Comparison of ENCODE assay signal across 16 cellular contexts in the genomic region with DNA sequence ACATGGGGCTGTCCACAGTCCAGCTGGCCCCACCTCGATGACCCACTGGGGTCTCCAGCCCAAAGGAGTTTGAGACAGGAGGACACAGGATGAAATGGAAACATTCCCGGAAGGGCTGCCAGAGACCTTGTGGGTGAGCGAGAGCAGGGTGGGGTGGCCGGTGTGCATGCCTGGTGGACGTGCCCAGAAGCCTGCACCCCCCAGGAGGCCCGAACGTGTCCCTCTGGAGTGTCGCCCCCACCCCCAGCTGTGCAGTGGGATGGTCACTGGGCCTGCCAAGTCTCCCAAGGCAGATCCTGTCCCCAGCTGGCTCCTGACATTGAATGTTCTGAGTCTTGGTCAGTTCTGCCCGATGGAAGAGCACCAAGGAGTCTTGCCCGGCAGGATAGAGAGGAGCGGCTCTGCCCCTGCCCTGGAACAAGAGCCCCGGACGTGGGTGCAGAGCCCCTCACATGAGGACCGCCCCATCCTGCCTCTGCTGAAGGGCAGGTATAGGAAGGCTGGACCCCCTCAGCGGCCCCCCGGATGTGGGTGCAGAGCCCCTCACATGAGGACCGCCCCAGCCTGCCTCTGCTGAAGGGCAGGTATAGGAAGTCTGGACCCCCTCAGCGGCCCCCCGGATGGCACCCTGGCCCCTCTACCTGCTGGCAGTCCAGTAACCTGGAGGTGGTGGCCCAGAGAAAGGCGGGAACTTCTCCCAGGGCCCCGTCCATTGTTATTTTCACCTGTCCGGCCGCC. TPM values are rescaled to one million over a fixed set of nuclear protein-coding genes. Genes with fewer than 3 reads are reported as not detected.
DNase-seq lines count a peak whose midpoint lies in the region; ATAC-seq, FAIRE-seq and TF ChIP-seq lines count a peak whose summit lies in the region.
"Had no signal": no experiment of that assay in that cellular context is flagged by ENCODE, and none has a peak within 500 bp of the region (broad histone marks: within the 10 kb centered on the region; RNA-seq: fewer than 3 reads in every experiment).

No MANE protein-coding gene starts in this region.

- POLR2A ChIA-PET in activated CD8-positive, alpha-beta T cell treated with anti-CD3 and anti-CD28 coated beads for 36 hours (lab: Charles Lee) = interaction anchor here (1.1 kb wide), 2 partner anchors 99 to 133 kb away, joined by 3 to 4 read pairs; a partner anchor contains a TSS
- POLR2A ChIA-PET in activated CD8-positive, alpha-beta T cell treated with anti-CD3 and anti-CD28 coated beads, Interleukin-2, amount 10 ng/mL, durations not matched to agents 7 days and 5 days (lab: Charles Lee) = no interaction called here

- H3K36me3 Mint-ChIP-seq in activated CD8-positive, alpha-beta T cell treated with anti-CD3 and anti-CD28 coated beads for 36 hours (ENCODE audit: low read depth) = peaks cover 10% of the 10 kb centered on the region
- H3K36me3 Mint-ChIP-seq in activated CD8-positive, alpha-beta T cell treated with anti-CD3 and anti-CD28 coated beads, Interleukin-2, amount 10 ng/mL, durations not matched to agents 7 days and 5 days (ENCODE audit: low read depth) = peaks cover 7% of the 10 kb centered on the region
- peaks cover 4% of the 10 kb centered on the region for H3K36me3 Mint-ChIP-seq in astrocyte (ENCODE audit: low read depth, unreplicated experiment)
- H3K36me3 Mint-ChIP-seq: naive thymus-derived CD8-positive, alpha-beta T cell had no signal

- H3K9me3 ChIP-seq in MG63 = no peaks in the 10 kb centered on the region
- H3K9me3 ChIP-seq in astrocyte (ENCODE audit: insufficient read depth, low read depth, low read length) = no peaks in the 10 kb centered on the region
- H3K9me3 ChIP-seq in osteoblast (ENCODE audit: low read depth, low read length) = no peaks in the 10 kb centered on the region
- H3K9me3 ChIP-seq: heart right ventricle had no signal

- H3K4me3 ChIP-seq in MG63 (no peak overlapping the region), astrocyte (ENCODE audit: insufficient read depth, low read depth, low read length) (no peak overlapping the region), osteoblast (ENCODE audit: insufficient read depth, low read length) (no peak overlapping the region)
- H3K4me3 ChIP-seq: heart right ventricle had no signal

- peaks cover 42% of the 10 kb centered on the region for H3K36me3 ChIP-seq in MG63
- peaks cover 3% of the 10 kb centered on the region for H3K36me3 ChIP-seq in astrocyte (ENCODE audit: insufficient read depth, low read length)
- peaks cover 9% of the 10 kb centered on the region for H3K36me3 ChIP-seq in osteoblast (ENCODE audit: insufficient read depth, low read length)

- intact Hi-C loops in activated CD8-positive, alpha-beta T cell treated with anti-CD3 and anti-CD28 coated beads for 36 hours (cut with micrococcal nuclease) = loop anchor here (5.0 kb wide), 1 partner anchor 127 kb away; a partner anchor contains a TSS

- H3K4me1 Mint-ChIP-seq in activated CD8-positive, alpha-beta T cell treated with anti-CD3 and anti-CD28 coated beads for 36 hours (ENCODE audit: low read depth) = peaks cover 26% of the 10 kb centered on the region
- peaks cover 24% of the 10 kb centered on the region for H3K4me1 Mint-ChIP-seq in activated CD8-positive, alpha-beta T cell treated with anti-CD3 and anti-CD28 coated beads, Interleukin-2, amount 10 ng/mL, durations not matched to agents 7 days and 5 days (ENCODE audit: low read depth)
- peaks cover 12% of the 10 kb centered on the region for H3K4me1 Mint-ChIP-seq in astrocyte (ENCODE audit: low read depth, unreplicated experiment)

- H2AFZ ChIP-seq in astrocyte (ENCODE audit: low read depth, low read length) (no peak overlapping the region), osteoblast (ENCODE audit: low read length) (no peak overlapping the region)

- H3K9me3 Mint-ChIP-seq in activated CD8-positive, alpha-beta T cell treated with anti-CD3 and anti-CD28 coated beads for 36 hours = no peaks in the 10 kb centered on the region
- no peaks in the 10 kb centered on the region for H3K9me3 Mint-ChIP-seq in activated CD8-positive, alpha-beta T cell treated with anti-CD3 and anti-CD28 coated beads, Interleukin-2, amount 10 ng/mL, durations not matched to agents 7 days and 5 days (ENCODE audit: insufficient read depth)
- no peaks in the 10 kb centered on the region for H3K9me3 Mint-ChIP-seq in astrocyte (ENCODE audit: unreplicated experiment)
- H3K9me3 Mint-ChIP-seq: naive thymus-derived CD8-positive, alpha-beta T cell had no signal

- H3K4me1 ChIP-seq in astrocyte (ENCODE audit: insufficient read depth, low read length) (peaks cover 30% of the 10 kb centered on the region), osteoblast (ENCODE audit: insufficient read depth, low read length) (peaks cover 28% of the 10 kb centered on the region)

- ATAC-seq in activated CD8-positive, alpha-beta T cell treated with anti-CD3 and anti-CD28 coated beads for 36 hours = no peak
- ATAC-seq in activated CD8-positive, alpha-beta T cell treated with anti-CD3 and anti-CD28 coated beads, Interleukin-2, amount 10 ng/mL, durations not matched to agents 7 days and 5 days = no peak
- ATAC-seq: esophagus mucosa; heart right ventricle; left colon; naive thymus-derived CD8-positive, alpha-beta T cell; sciatic nerve had no signal

- TF ChIP-seq CTCF in activated CD8-positive, alpha-beta T cell treated with anti-CD3 and anti-CD28 coated beads for 36 hours (IDR thresholded peaks at IDR 0.05) = no peak
- TF ChIP-seq CTCF in astrocyte (IDR thresholded peaks at IDR 0.05; ENCODE audit: insufficient read depth, low read depth, low read length) (no peak), osteoblast (IDR thresholded peaks at IDR 0.05; ENCODE audit: extremely low read depth, low read depth, low read length) (no peak)

- H3K27me3 ChIP-seq in MG63 = no peaks in the 10 kb centered on the region
- no peaks in the 10 kb centered on the region for H3K27me3 ChIP-seq in astrocyte (ENCODE audit: insufficient read depth, low read length)
- H3K27me3 ChIP-seq in osteoblast (ENCODE audit: insufficient read depth, low read length) = no peaks in the 10 kb centered on the region
- H3K27me3 ChIP-seq: heart right ventricle had no signal

- peak overlapping the region; percentile 89 for H3K4me2 ChIP-seq in astrocyte (ENCODE audit: low read length)
- no peak overlapping the region for H3K4me2 ChIP-seq in osteoblast (ENCODE audit: insufficient read depth, low read length)

- no peaks in the 10 kb centered on the region for H3K27me3 Mint-ChIP-seq in activated CD8-positive, alpha-beta T cell treated with anti-CD3 and anti-CD28 coated beads for 36 hours
- H3K27me3 Mint-ChIP-seq in activated CD8-positive, alpha-beta T cell treated with anti-CD3 and anti-CD28 coated beads, Interleukin-2, amount 10 ng/mL, durations not matched to agents 7 days and 5 days (ENCODE audit: low read depth) = no peaks in the 10 kb centered on the region
- H3K27me3 Mint-ChIP-seq in astrocyte (ENCODE audit: low read depth, unreplicated experiment) = no peaks in the 10 kb centered on the region
- H3K27me3 Mint-ChIP-seq: naive thymus-derived CD8-positive, alpha-beta T cell had no signal

- H3K27ac ChIP-seq in astrocyte (ENCODE audit: low read depth, low read length) (peak overlapping the region; percentile 65), osteoblast (ENCODE audit: low read depth, low read length) (no peak overlapping the region)

- H3K79me2 ChIP-seq in astrocyte (ENCODE audit: insufficient read depth, low read length) = peaks cover 47% of the 10 kb centered on the region
- peaks cover 39% of the 10 kb centered on the region for H3K79me2 ChIP-seq in osteoblast (ENCODE audit: insufficient read depth, low read length)

- peak overlapping the region; percentile 90 for H3K4me3 Mint-ChIP-seq in activated CD8-positive, alpha-beta T cell treated with anti-CD3 and anti-CD28 coated beads for 36 hours
- no peak overlapping the region for H3K4me3 Mint-ChIP-seq in activated CD8-positive, alpha-beta T cell treated with anti-CD3 and anti-CD28 coated beads, Interleukin-2, amount 10 ng/mL, durations not matched to agents 7 days and 5 days
- H3K4me3 Mint-ChIP-seq in astrocyte (ENCODE audit: unreplicated experiment) = no peak overlapping the region

- no peak overlapping the region for H3K9ac ChIP-seq in astrocyte (ENCODE audit: low read length)

- H4K20me1 ChIP-seq in astrocyte (ENCODE audit: insufficient read depth, low read length) = peaks cover 42% of the 10 kb centered on the region
- peaks cover 38% of the 10 kb centered on the region for H4K20me1 ChIP-seq in osteoblast (ENCODE audit: insufficient read depth, low read length)

- CTCF ChIA-PET in activated CD8-positive, alpha-beta T cell treated with anti-CD3 and anti-CD28 coated beads for 36 hours (lab: Charles Lee) = no interaction called here
- CTCF ChIA-PET in activated CD8-positive, alpha-beta T cell treated with anti-CD3 and anti-CD28 coated beads, Interleukin-2, amount 10 ng/mL, durations not matched to agents 7 days and 5 days (lab: Charles Lee) = no interaction called here

- no peak for DNase-seq in activated CD8-positive, alpha-beta T cell treated with anti-CD3 and anti-CD28 coated beads for 36 hours
- DNase-seq in activated CD8-positive, alpha-beta T cell treated with anti-CD3 and anti-CD28 coated beads, Interleukin-2, amount 10 ng/mL, durations not matched to agents 7 days and 5 days = no peak
- DNase-seq in MG63 = peak; percentile 34
- no peak for DNase-seq in astrocyte (ENCODE audit: low read depth)
- peak; percentile 89 for DNase-seq in osteoblast (ENCODE audit: insufficient read length, low spot score, missing footprints)
- no peak for DNase-seq in DMS153 (lab: John Stamatoyannopoulos, UW)
- no peak for DNase-seq in NOMO-1 treated with dmso at 0.1 percent for 144 hours (lab: John Stamatoyannopoulos, UW; ENCODE audit: unreplicated experiment)
- DNase-seq in NCI-H187 treated with DMSO at 0.1 percent for 48 hours (lab: John Stamatoyannopoulos, UW) = no peak
- DNase-seq: COR-L47; cortex of kidney; heart right ventricle; left colon; naive thymus-derived CD8-positive, alpha-beta T cell; stimulated activated CD4-positive, alpha-beta T cell treated with anti-CD3 and anti-CD28 coated beads, Interleukin-4, amount 100 ng/mL, for 4 hours had no signal

- peak overlapping the region; percentile 96 for H3K27ac Mint-ChIP-seq in activated CD8-positive, alpha-beta T cell treated with anti-CD3 and anti-CD28 coated beads for 36 hours
- H3K27ac Mint-ChIP-seq in activated CD8-positive, alpha-beta T cell treated with anti-CD3 and anti-CD28 coated beads, Interleukin-2, amount 10 ng/mL, durations not matched to agents 7 days and 5 days = no peak overlapping the region
- H3K27ac Mint-ChIP-seq in astrocyte (ENCODE audit: unreplicated experiment) = peak overlapping the region; percentile 53

- FAIRE-seq in astrocyte (lab: Jason Lieb, UNC) = no peak

RNA-seq across cellular contexts. Expression of a gene that starts 3.1 kb away (rescaled TPM):
- 10 to 100 TPM; 76.4 to 81.2 TPM for total RNA-seq in activated CD8-positive, alpha-beta T cell treated with anti-CD3 and anti-CD28 coated beads for 36 hours
- total RNA-seq in activated CD8-positive, alpha-beta T cell treated with anti-CD3 and anti-CD28 coated beads, Interleukin-2, amount 10 ng/mL, durations not matched to agents 7 days and 5 days = 10 to 100 TPM; 85.3 to 93.0 TPM
- 42.2 and 55.9 TPM in 2 replicates for total RNA-seq in MG63 (2014; rRNA removed; shearing (Covaris generic); ENCODE audit: low replicate concordance)
- total RNA-seq in astrocyte (33.6 and 38.7 TPM in 2 replicates), osteoblast (25.3 and 27.1 TPM in 2 replicates)

RNA-seq across cellular contexts. Expression of a gene that starts 35.8 kb away (rescaled TPM):
- not detected for total RNA-seq in activated CD8-positive, alpha-beta T cell treated with anti-CD3 and anti-CD28 coated beads for 36 hours
- not detected for total RNA-seq in activated CD8-positive, alpha-beta T cell treated with anti-CD3 and anti-CD28 coated beads, Interleukin-2, amount 10 ng/mL, durations not matched to agents 7 days and 5 days
- total RNA-seq in MG63 (2014; rRNA removed; shearing (Covaris generic); ENCODE audit: low replicate concordance) = not detected in 2 replicates
- total RNA-seq in astrocyte (0.09 TPM in 1 of 2 replicates, not detected in the other), osteoblast (under 0.01 TPM in 1 of 2 replicates, not detected in the other)
- total RNA-seq: esophagus mucosa; heart right ventricle; left colon; naive thymus-derived CD8-positive, alpha-beta T cell; sciatic nerve had no signal

RNA-seq across cellular contexts. Expression of a gene that starts 42.4 kb away (rescaled TPM):
- total RNA-seq in activated CD8-positive, alpha-beta T cell treated with anti-CD3 and anti-CD28 coated beads for 36 hours = under 1 TPM; 0.41 to 0.72 TPM
- total RNA-seq in activated CD8-positive, alpha-beta T cell treated with anti-CD3 and anti-CD28 coated beads, Interleukin-2, amount 10 ng/mL, durations not matched to agents 7 days and 5 days = 1 to 10 TPM; 1.6 TPM
- not detected in 2 replicates for total RNA-seq in MG63 (2014; rRNA removed; shearing (Covaris generic); ENCODE audit: low replicate concordance)
- 0.50 and 0.73 TPM in 2 replicates for total RNA-seq in astrocyte
- 1.2 and 2.2 TPM in 2 replicates for total RNA-seq in osteoblast

RNA-seq across cellular contexts. Expression of a gene that starts 45.3 kb away (rescaled TPM):
- total RNA-seq in activated CD8-positive, alpha-beta T cell treated with anti-CD3 and anti-CD28 coated beads for 36 hours = 10 to 100 TPM; 18.5 to 18.6 TPM
- total RNA-seq in activated CD8-positive, alpha-beta T cell treated with anti-CD3 and anti-CD28 coated beads, Interleukin-2, amount 10 ng/mL, durations not matched to agents 7 days and 5 days = 10 to 100 TPM; 41.2 to 43.0 TPM
- 13.1 and 31.7 TPM in 2 replicates for total RNA-seq in MG63 (2014; rRNA removed; shearing (Covaris generic); ENCODE audit: low replicate concordance)
- total RNA-seq in astrocyte (22.2 and 22.4 TPM in 2 replicates), osteoblast (25.6 and 29.0 TPM in 2 replicates)

Comparison
In these comparisons a context has a peak if more than half of its experiments do, and no peak if none do; other contexts are left out.
1. DNase-seq: peak in MG63 (single experiment) and osteoblast (single experiment); none in activated CD8-positive, alpha-beta T cell treated with anti-CD3 and anti-CD28 coated beads for 36 hours (single experiment), activated CD8-positive, alpha-beta T cell treated with anti-CD3 and anti-CD28 coated beads, Interleukin-2, amount 10 ng/mL, durations not matched to agents 7 days and 5 days (single experiment), astrocyte (single experiment), DMS153 (single experiment), NOMO-1 treated with dmso at 0.1 percent for 144 hours (single experiment) and NCI-H187 treated with DMSO at 0.1 percent for 48 hours (single experiment).